Comparison of ENCODE assay signal across 3 cellular contexts in the genomic region with DNA sequence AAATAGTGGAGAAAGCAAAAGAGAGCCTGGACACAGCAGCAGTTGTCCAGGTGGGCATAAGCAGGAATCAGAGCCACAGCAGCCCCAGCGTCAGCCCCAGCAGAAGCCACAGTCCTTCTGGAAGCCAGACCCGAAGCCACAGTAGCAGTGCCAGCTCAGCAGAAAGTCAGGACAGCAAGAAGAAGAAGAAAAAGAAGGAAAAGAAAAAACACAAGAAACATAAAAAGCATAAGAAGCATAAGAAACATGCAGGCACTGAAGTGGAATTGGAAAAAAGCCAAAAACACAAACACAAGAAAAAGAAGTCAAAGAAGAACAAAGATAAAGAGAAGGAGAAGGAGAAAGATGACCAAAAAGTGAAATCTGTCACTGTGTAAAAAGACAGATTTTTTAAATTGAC.
TF ChIP-seq lines count a peak whose summit lies in the region.

No MANE protein-coding gene starts in this region.

TF ChIP-seq in HepG2, 621 proteins besides CTCF, POLR2A, EP300 and RAD21:
- TF ChIP-seq MAFK (conservative IDR thresholded peaks at IDR 0.05 in 1 of 2, IDR thresholded peaks at IDR 0.05 in 1 of 2; ENCODE audit: low read length in 2 of 2) (peak; percentile 50 to 70; a peak in 3 of 4 replicates), MAFF (IDR thresholded peaks at IDR 0.05; ENCODE audit: low read depth, low read length) (peak; percentile 43; the same call in 1 of the 2 replicates), NONO (IDR thresholded peaks at IDR 0.05) (0 out of 2 replicates have a peak, but pooled peaks have one; percentile 83), NONO (CRISPR knock-in tag; conservative IDR thresholded peaks at IDR 0.05) (no peak), SRF (IDR thresholded peaks at IDR 0.05; ENCODE audit: low read depth, low read length) (no peak)

TF ChIP-seq in Ishikawa, 13 proteins besides CTCF, POLR2A, EP300 and RAD21:
- TF ChIP-seq, protein P1, sequence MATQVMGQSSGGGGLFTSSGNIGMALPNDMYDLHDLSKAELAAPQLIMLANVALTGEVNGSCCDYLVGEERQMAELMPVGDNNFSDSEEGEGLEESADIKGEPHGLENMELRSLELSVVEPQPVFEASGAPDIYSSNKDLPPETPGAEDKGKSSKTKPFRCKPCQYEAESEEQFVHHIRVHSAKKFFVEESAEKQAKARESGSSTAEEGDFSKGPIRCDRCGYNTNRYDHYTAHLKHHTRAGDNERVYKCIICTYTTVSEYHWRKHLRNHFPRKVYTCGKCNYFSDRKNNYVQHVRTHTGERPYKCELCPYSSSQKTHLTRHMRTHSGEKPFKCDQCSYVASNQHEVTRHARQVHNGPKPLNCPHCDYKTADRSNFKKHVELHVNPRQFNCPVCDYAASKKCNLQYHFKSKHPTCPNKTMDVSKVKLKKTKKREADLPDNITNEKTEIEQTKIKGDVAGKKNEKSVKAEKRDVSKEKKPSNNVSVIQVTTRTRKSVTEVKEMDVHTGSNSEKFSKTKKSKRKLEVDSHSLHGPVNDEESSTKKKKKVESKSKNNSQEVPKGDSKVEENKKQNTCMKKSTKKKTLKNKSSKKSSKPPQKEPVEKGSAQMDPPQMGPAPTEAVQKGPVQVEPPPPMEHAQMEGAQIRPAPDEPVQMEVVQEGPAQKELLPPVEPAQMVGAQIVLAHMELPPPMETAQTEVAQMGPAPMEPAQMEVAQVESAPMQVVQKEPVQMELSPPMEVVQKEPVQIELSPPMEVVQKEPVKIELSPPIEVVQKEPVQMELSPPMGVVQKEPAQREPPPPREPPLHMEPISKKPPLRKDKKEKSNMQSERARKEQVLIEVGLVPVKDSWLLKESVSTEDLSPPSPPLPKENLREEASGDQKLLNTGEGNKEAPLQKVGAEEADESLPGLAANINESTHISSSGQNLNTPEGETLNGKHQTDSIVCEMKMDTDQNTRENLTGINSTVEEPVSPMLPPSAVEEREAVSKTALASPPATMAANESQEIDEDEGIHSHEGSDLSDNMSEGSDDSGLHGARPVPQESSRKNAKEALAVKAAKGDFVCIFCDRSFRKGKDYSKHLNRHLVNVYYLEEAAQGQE (IDR thresholded peaks at IDR 0.05; ENCODE audit: low read depth) = no peak
- no peak for TF ChIP-seq CREB1 (IDR thresholded peaks at IDR 0.05; ENCODE audit: low read depth)
- no peak for TF ChIP-seq EGR1 (IDR thresholded peaks at IDR 0.05)
- no peak for TF ChIP-seq YY1 (IDR thresholded peaks at IDR 0.05; ENCODE audit: low read depth)
- TF ChIP-seq NFIC (IDR thresholded peaks at IDR 0.05) = 0 out of 2 replicates have a peak, but pooled peaks have one; percentile 7

TF ChIP-seq in K562, 482 proteins besides CTCF, POLR2A, EP300 and RAD21 (continues in another document):
- TF ChIP-seq PHF20 (IDR thresholded peaks at IDR 0.05; ENCODE audit: partially characterized antibody) (no peak), SUPT5H (IDR thresholded peaks at IDR 0.05) (peak; percentile 55), PYGO2 (tag; IDR thresholded peaks at IDR 0.05) (no peak), NFIC (IDR thresholded peaks at IDR 0.05) (peak; percentile 91), ADNP (tag; IDR thresholded peaks at IDR 0.05) (no peak), NEUROD1 (IDR thresholded peaks at IDR 0.05; ENCODE audit: borderline replicate concordance, low read depth, low read length, partially characterized antibody) (no peak), U2AF2 (optimal IDR thresholded peaks at IDR 0.05; ENCODE audit: low read depth, low read length) (no peak), FOXJ2 (tag; IDR thresholded peaks at IDR 0.05) (no peak), ZFP36 (IDR thresholded peaks at IDR 0.05; ENCODE audit: low read depth, low read length, partially characterized antibody) (no peak), MCM3 (IDR thresholded peaks at IDR 0.05) (no peak), NELFE (IDR thresholded peaks at IDR 0.05; ENCODE audit: insufficient read depth, insufficient read length) (no peak), POLR2B (IDR thresholded peaks at IDR 0.05; ENCODE audit: low read depth, partially characterized antibody) (peak; percentile 44), FOXK1 (CRISPR knock-in tag; IDR thresholded peaks at IDR 0.05; ENCODE audit: borderline replicate concordance) (no peak), ZNF668 (CRISPR knock-in tag; IDR thresholded peaks at IDR 0.05) (no peak), KAT7 (CRISPR knock-in tag; IDR thresholded peaks at IDR 0.05; ENCODE audit: borderline replicate concordance) (no peak), DMBX1 (CRISPR knock-in tag; IDR thresholded peaks at IDR 0.05; ENCODE audit: borderline replicate concordance) (no peak), HLTF (IDR thresholded peaks at IDR 0.05) (0 out of 2 replicates have a peak, but pooled peaks have one; percentile 67), ZC3H11A (IDR thresholded peaks at IDR 0.05; ENCODE audit: low read depth, low read length) (no peak), STAT5B (CRISPR knock-in tag; IDR thresholded peaks at IDR 0.05) (no peak), BCL6 (CRISPR knock-in tag; IDR thresholded peaks at IDR 0.05) (no peak), TCF7L2 (IDR thresholded peaks at IDR 0.05; ENCODE audit: low read depth, low read length) (no peak), ZNF561 (CRISPR knock-in tag; conservative IDR thresholded peaks at IDR 0.05) (no peak), ZNF695 (CRISPR knock-in tag; IDR thresholded peaks at IDR 0.05) (no peak), NR2F6 (CRISPR knock-in tag; IDR thresholded peaks at IDR 0.05) (no peak), ZNF217 (CRISPR knock-in tag; IDR thresholded peaks at IDR 0.05) (no peak), MAFG (tag; conservative IDR thresholded peaks at IDR 0.05) (0 out of 2 replicates have a peak, but pooled peaks have one; percentile 16), TEAD4 (IDR thresholded peaks at IDR 0.05; ENCODE audit: low read length) (no peak), TEAD4 (CRISPR knock-in tag; IDR thresholded peaks at IDR 0.05; ENCODE audit: borderline replicate concordance) (no peak), FIP1L1 (IDR thresholded peaks at IDR 0.05; ENCODE audit: low read depth, low read length, poor library complexity, severe bottlenecking) (no peak), KDM5B (IDR thresholded peaks at IDR 0.05; ENCODE audit: insufficient replicate concordance, low read depth, low read length) (no peak), ZNF830 (CRISPR knock-in tag; IDR thresholded peaks at IDR 0.05) (no peak)
- TF ChIP-seq, protein P2, sequence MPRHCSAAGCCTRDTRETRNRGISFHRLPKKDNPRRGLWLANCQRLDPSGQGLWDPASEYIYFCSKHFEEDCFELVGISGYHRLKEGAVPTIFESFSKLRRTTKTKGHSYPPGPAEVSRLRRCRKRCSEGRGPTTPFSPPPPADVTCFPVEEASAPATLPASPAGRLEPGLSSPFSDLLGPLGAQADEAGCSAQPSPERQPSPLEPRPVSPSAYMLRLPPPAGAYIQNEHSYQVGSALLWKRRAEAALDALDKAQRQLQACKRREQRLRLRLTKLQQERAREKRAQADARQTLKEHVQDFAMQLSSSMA (CRISPR knock-in tag; IDR thresholded peaks at IDR 0.05) = no peak
- TF ChIP-seq, protein P3, sequence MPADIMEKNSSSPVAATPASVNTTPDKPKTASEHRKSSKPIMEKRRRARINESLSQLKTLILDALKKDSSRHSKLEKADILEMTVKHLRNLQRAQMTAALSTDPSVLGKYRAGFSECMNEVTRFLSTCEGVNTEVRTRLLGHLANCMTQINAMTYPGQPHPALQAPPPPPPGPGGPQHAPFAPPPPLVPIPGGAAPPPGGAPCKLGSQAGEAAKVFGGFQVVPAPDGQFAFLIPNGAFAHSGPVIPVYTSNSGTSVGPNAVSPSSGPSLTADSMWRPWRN (IDR thresholded peaks at IDR 0.05; ENCODE audit: low read depth) = no peak
- TF ChIP-seq, protein P4, sequence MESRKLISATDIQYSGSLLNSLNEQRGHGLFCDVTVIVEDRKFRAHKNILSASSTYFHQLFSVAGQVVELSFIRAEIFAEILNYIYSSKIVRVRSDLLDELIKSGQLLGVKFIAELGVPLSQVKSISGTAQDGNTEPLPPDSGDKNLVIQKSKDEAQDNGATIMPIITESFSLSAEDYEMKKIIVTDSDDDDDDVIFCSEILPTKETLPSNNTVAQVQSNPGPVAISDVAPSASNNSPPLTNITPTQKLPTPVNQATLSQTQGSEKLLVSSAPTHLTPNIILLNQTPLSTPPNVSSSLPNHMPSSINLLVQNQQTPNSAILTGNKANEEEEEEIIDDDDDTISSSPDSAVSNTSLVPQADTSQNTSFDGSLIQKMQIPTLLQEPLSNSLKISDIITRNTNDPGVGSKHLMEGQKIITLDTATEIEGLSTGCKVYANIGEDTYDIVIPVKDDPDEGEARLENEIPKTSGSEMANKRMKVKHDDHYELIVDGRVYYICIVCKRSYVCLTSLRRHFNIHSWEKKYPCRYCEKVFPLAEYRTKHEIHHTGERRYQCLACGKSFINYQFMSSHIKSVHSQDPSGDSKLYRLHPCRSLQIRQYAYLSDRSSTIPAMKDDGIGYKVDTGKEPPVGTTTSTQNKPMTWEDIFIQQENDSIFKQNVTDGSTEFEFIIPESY (CRISPR knock-in tag; IDR thresholded peaks at IDR 0.05) = no peak
- TF ChIP-seq, protein P5, sequence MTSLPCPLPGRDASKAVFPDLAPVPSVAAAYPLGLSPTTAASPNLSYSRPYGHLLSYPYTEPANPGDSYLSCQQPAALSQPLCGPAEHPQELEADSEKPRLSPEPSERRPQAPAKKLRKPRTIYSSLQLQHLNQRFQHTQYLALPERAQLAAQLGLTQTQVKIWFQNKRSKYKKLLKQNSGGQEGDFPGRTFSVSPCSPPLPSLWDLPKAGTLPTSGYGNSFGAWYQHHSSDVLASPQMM (CRISPR knock-in tag; IDR thresholded peaks at IDR 0.05) = no peak
- TF ChIP-seq, protein P6, sequence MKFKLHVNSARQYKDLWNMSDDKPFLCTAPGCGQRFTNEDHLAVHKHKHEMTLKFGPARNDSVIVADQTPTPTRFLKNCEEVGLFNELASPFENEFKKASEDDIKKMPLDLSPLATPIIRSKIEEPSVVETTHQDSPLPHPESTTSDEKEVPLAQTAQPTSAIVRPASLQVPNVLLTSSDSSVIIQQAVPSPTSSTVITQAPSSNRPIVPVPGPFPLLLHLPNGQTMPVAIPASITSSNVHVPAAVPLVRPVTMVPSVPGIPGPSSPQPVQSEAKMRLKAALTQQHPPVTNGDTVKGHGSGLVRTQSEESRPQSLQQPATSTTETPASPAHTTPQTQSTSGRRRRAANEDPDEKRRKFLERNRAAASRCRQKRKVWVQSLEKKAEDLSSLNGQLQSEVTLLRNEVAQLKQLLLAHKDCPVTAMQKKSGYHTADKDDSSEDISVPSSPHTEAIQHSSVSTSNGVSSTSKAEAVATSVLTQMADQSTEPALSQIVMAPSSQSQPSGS (CRISPR knock-in tag; IDR thresholded peaks at IDR 0.05) = no peak
- TF ChIP-seq, protein P7, sequence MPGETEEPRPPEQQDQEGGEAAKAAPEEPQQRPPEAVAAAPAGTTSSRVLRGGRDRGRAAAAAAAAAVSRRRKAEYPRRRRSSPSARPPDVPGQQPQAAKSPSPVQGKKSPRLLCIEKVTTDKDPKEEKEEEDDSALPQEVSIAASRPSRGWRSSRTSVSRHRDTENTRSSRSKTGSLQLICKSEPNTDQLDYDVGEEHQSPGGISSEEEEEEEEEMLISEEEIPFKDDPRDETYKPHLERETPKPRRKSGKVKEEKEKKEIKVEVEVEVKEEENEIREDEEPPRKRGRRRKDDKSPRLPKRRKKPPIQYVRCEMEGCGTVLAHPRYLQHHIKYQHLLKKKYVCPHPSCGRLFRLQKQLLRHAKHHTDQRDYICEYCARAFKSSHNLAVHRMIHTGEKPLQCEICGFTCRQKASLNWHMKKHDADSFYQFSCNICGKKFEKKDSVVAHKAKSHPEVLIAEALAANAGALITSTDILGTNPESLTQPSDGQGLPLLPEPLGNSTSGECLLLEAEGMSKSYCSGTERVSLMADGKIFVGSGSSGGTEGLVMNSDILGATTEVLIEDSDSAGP (CRISPR knock-in tag; IDR thresholded peaks at IDR 0.05) = no peak
- TF ChIP-seq, protein P8, sequence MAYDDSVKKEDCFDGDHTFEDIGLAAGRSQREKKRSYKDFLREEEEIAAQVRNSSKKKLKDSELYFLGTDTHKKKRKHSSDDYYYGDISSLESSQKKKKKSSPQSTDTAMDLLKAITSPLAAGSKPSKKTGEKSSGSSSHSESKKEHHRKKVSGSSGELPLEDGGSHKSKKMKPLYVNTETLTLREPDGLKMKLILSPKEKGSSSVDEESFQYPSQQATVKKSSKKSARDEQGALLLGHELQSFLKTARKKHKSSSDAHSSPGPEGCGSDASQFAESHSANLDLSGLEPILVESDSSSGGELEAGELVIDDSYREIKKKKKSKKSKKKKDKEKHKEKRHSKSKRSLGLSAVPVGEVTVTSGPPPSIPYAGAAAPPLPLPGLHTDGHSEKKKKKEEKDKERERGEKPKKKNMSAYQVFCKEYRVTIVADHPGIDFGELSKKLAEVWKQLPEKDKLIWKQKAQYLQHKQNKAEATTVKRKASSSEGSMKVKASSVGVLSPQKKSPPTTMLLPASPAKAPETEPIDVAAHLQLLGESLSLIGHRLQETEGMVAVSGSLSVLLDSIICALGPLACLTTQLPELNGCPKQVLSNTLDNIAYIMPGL (CRISPR knock-in tag; IDR thresholded peaks at IDR 0.05) = no peak
- TF ChIP-seq, protein P9, sequence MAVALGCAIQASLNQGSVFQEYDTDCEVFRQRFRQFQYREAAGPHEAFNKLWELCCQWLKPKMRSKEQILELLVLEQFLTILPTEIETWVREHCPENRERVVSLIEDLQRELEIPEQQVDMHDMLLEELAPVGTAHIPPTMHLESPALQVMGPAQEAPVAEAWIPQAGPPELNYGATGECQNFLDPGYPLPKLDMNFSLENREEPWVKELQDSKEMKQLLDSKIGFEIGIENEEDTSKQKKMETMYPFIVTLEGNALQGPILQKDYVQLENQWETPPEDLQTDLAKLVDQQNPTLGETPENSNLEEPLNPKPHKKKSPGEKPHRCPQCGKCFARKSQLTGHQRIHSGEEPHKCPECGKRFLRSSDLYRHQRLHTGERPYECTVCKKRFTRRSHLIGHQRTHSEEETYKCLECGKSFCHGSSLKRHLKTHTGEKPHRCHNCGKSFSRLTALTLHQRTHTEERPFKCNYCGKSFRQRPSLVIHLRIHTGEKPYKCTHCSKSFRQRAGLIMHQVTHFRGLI (CRISPR knock-in tag; IDR thresholded peaks at IDR 0.05) = no peak
- TF ChIP-seq, protein P10, sequence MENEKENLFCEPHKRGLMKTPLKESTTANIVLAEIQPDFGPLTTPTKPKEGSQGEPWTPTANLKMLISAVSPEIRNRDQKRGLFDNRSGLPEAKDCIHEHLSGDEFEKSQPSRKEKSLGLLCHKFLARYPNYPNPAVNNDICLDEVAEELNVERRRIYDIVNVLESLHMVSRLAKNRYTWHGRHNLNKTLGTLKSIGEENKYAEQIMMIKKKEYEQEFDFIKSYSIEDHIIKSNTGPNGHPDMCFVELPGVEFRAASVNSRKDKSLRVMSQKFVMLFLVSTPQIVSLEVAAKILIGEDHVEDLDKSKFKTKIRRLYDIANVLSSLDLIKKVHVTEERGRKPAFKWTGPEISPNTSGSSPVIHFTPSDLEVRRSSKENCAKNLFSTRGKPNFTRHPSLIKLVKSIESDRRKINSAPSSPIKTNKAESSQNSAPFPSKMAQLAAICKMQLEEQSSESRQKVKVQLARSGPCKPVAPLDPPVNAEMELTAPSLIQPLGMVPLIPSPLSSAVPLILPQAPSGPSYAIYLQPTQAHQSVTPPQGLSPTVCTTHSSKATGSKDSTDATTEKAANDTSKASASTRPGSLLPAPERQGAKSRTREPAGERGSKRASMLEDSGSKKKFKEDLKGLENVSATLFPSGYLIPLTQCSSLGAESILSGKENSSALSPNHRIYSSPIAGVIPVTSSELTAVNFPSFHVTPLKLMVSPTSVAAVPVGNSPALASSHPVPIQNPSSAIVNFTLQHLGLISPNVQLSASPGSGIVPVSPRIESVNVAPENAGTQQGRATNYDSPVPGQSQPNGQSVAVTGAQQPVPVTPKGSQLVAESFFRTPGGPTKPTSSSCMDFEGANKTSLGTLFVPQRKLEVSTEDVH (IDR thresholded peaks at IDR 0.05; ENCODE audit: low read depth, partially characterized antibody) = peak; percentile 30
